Comparison of ENCODE assay signal across 29 cellular contexts in the genomic region with DNA sequence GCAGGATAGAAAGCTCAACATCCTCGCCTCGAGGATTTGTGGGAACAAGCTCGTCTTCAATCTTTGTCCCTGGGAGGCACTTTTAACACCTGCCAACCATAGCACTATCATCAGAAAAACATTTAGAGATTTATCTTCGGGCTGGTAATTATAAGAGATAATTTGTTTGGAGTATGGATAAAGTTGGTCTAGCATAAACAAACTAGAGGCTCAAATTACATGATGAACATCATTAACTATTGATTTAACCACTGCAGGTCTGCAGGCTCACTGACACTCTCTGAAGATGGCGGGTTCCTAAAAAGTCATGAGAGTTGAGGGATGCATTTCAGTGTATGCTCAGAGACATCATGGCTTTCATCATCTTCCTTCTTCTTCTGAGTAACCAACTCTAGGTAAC. TPM values are rescaled to one million over a fixed set of nuclear protein-coding genes. Genes with fewer than 3 reads are reported as not detected.
"Had no signal": no experiment of that assay in that cellular context is flagged by ENCODE, and none has a peak within 500 bp of the region (broad histone marks: within the 10 kb centered on the region; RNA-seq: fewer than 3 reads in every experiment).

No MANE protein-coding gene starts in this region.

- H3K36me3 ChIP-seq: breast epithelium, gastrocnemius medialis, neutrophil, ovary, right atrium auricular region, thyroid gland had no signal

- H3K4me3 ChIP-seq: breast epithelium, dorsolateral prefrontal cortex, gastrocnemius medialis, ovary, psoas muscle, right atrium auricular region, thyroid gland had no signal

- H3K9me3 ChIP-seq: breast epithelium, gastrocnemius medialis, neutrophil, ovary, psoas muscle, right atrium auricular region, thyroid gland had no signal

- H3K4me1 ChIP-seq: breast epithelium, gastrocnemius medialis, psoas muscle, right atrium auricular region, thyroid gland had no signal

- DNase-seq: activated CD4-positive, alpha-beta memory T cell treated with anti-CD3 and anti-CD28 coated beads for 36 hours; activated CD4-positive, alpha-beta T cell treated with anti-CD3 and anti-CD28 coated beads for 4 hours; activated CD4-positive, CD25-positive, alpha-beta regulatory T cell; activated effector memory CD4-positive, alpha-beta T cell treated with Interleukin-2 at 50 U/mL for 16 hours; activated naive CD4-positive, alpha-beta T cell treated with anti-CD3 and anti-CD28 coated beads for 36 hours; activated naive CD8-positive, alpha-beta T cell treated with anti-CD3 and anti-CD28 coated beads, Interleukin-2, amount 10 ng/mL, durations not matched to agents 7 days and 5 days; activated T-cell treated with anti-CD3 and anti-CD28 coated beads, Interleukin-2, amount 50 U/mL, for 72 hours; amniotic stem cell; dorsolateral prefrontal cortex; effector memory CD8-positive, alpha-beta T cell; gastrocnemius medialis; hippocampal formation; kidney glomerular epithelial cell; left ventricle myocardium superior; midbrain; natural killer cell; ovary; psoas muscle; stimulated activated CD4-positive, alpha-beta T cell treated with anti-CD3 and anti-CD28 coated beads, Interleukin-12 subunit alpha, Interleukin-12 subunit beta, amount 100 ng/mL, for 4 hours; stimulated activated CD4-positive, alpha-beta T cell treated with anti-CD3 and anti-CD28 coated beads, Interleukin-4, amount 100 ng/mL, for 4 hours; stimulated activated naive CD8-positive, alpha-beta T cell treated with anti-CD3 and anti-CD28 coated beads, Interleukin-15, Interleukin-2, amounts not matched to agents 100 U/mL and 50 U/mL, for 24 hours; substantia nigra; T1000; thyroid gland had no signal

- H3K27ac ChIP-seq: breast epithelium, dorsolateral prefrontal cortex, gastrocnemius medialis, neutrophil, ovary, psoas muscle, right atrium auricular region, thyroid gland had no signal

- H3K27me3 ChIP-seq: breast epithelium, dorsolateral prefrontal cortex, gastrocnemius medialis, ovary, right atrium auricular region, thyroid gland had no signal

RNA-seq across cellular contexts. Expression of gene PCA3, which starts 25.8 kb away (rescaled TPM):
- total RNA-seq: activated CD4-positive, alpha-beta memory T cell treated with anti-CD3 and anti-CD28 coated beads for 36 hours; activated naive CD4-positive, alpha-beta T cell treated with anti-CD3 and anti-CD28 coated beads for 36 hours; activated naive CD8-positive, alpha-beta T cell treated with anti-CD3 and anti-CD28 coated beads, Interleukin-2, amount 10 ng/mL, durations not matched to agents 7 days and 5 days; activated T-cell treated with anti-CD3 and anti-CD28 coated beads, Interleukin-2, amount 50 U/mL, for 72 hours; esophagus mucosa; gastrocnemius medialis; left ventricle myocardium superior; ovary; psoas muscle; right atrium auricular region; thyroid gland; ureter had no signal
- polyA plus RNA-seq: ovary had no signal
